Comparison of ENCODE assay signal across 23 cellular contexts in the genomic region with DNA sequence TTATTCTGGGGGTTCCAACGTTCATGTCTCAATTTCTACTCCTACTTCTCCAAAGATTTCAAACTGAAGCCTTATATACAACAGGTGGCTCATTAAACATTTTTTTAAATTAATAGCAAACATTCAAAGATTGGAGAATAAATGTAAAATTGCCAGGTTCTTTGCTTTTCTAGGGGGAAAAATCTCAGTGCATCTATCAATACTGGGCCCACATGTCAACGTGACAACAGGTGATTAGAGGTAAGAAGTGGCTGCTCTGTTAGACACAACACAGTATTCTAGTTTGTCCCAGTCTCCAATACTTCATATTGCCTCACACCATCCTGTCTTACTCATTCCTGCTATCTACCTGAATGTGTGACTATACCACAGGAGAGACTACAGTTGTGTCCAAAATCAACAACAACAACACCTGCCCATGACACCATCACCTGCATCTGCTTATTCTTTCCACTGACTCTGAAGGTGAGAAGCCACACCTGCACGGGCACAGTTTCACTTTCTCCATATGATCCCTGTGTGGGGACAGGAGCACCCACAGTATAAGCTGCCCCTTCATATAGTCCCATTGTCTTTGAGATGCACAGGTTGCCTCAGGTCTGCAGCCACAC.
DNase-seq lines count a peak whose midpoint lies in the region; ATAC-seq, FAIRE-seq and TF ChIP-seq lines count a peak whose summit lies in the region.
"Had no signal": no experiment of that assay in that cellular context is flagged by ENCODE, and none has a peak within 500 bp of the region (broad histone marks: within the 10 kb centered on the region; RNA-seq: fewer than 3 reads in every experiment).

No MANE protein-coding gene starts in this region.

- H2BK120ac ChIP-seq in neuronal stem cell (ENCODE audit: low read depth, low read length) = no peak overlapping the region

- no peak for DNase-seq in GM12891 (ENCODE audit: insufficient read length, low spot score)
- DNase-seq in PC-3 = no peak
- DNase-seq in neuronal stem cell (ENCODE audit: low spot score) = no peak
- no peak for DNase-seq in SKM-1 treated with dmso at 0.1 percent for 144 hours (lab: John Stamatoyannopoulos, UW; ENCODE audit: unreplicated experiment)
- DNase-seq in CD4-positive, alpha-beta memory T cell = no peak
- DNase-seq: activated CD4-positive, alpha-beta memory T cell treated with anti-CD3 and anti-CD28 coated beads, Interleukin-2, amount 10 ng/mL, durations not matched to agents 7 days and 5 days; activated CD4-positive, alpha-beta T cell treated with anti-CD3 and anti-CD28 coated beads for 1 hour; aorta; DMS79; left ventricle myocardium superior; naive thymus-derived CD8-positive, alpha-beta T cell; NCI-H1105; NCI-H2081 treated with DMSO at 0.1 percent for 48 hours; NCI-H226; T-helper 17 cell had no signal

- peaks cover 2% of the 10 kb centered on the region in 2 donors for H3K27me3 Mint-ChIP-seq in CD4-positive, alpha-beta memory T cell
- H3K27me3 Mint-ChIP-seq: activated naive CD8-positive, alpha-beta T cell had no signal

- H3K9me2 ChIP-seq in PC-3 (replicated peaks; ENCODE audit: low read length) = no peaks in the 10 kb centered on the region

- H3K4me1 Mint-ChIP-seq in CD4-positive, alpha-beta memory T cell = peaks cover 0 to 2% (median 0%) of the 10 kb centered on the region in 4 donors
- H3K4me1 Mint-ChIP-seq: naive thymus-derived CD8-positive, alpha-beta T cell had no signal

- intact Hi-C loops in PC-3 (cut with micrococcal nuclease) = loop anchor here (1.0 to 10.0 kb wide), 6 partner anchors 59 to 427 kb away; partner anchors contain the start of gene LHFPL2
- intact Hi-C loops in CD4-positive, alpha-beta memory T cell (cut with micrococcal nuclease) = no loop called here

- H3K4me3 ChIP-seq in PC-3 (ENCODE audit: low read length) (no peak overlapping the region), neuronal stem cell (ENCODE audit: low read length in 2 of 2) (no peak overlapping the region)
- no peak overlapping the region for H3K4me3 ChIP-seq in CD4-positive, alpha-beta memory T cell (ENCODE audit: low read length in 2 of 2)
- H3K4me3 ChIP-seq: SK-N-MC, skin epidermis had no signal

- WGBS in neuronal stem cell (ENCODE audit: extremely low coverage in 2 of 2, insufficient read length in 2 of 2, insufficient replicate concordance in 1 of 2), 2 donors = no CpG with 5 or more reads among the region's 3 CpGs

- no peak overlapping the region for H3K18ac ChIP-seq in neuronal stem cell (ENCODE audit: low read length)

- peak overlapping the region; percentile 8 for H2AK5ac ChIP-seq in neuronal stem cell (ENCODE audit: low read depth, low read length)

- no peaks in the 10 kb centered on the region for H3K79me2 ChIP-seq in PC-3 (ENCODE audit: low read length)

- FAIRE-seq in GM12891 (lab: Jason Lieb, UNC) = peak; percentile 71

- H3K14ac ChIP-seq in neuronal stem cell (ENCODE audit: low read length) = no peak overlapping the region

- POLR2A ChIA-PET in PC-3 (lab: Charles Lee; ENCODE audit: unreplicated experiment) = no interaction called here
- POLR2A ChIA-PET in CD4-positive, alpha-beta memory T cell (lab: Charles Lee; ENCODE audit: partially characterized antibody) = no interaction called here

- no peak overlapping the region for H3K9ac ChIP-seq in PC-3 (ENCODE audit: low read length)
- H3K9ac ChIP-seq in neuronal stem cell (ENCODE audit: low read depth, low read length, poor library complexity) = no peak overlapping the region

- peak overlapping the region; percentile 17 for H3K23ac ChIP-seq in neuronal stem cell (ENCODE audit: low read depth, low read length, poor library complexity)

- peaks cover 2% of the 10 kb centered on the region for H3K79me1 ChIP-seq in neuronal stem cell (ENCODE audit: low read depth, low read length)

- peaks cover 0 to 2% (median 0%) of the 10 kb centered on the region in 8 donors for H3K9me3 Mint-ChIP-seq in CD4-positive, alpha-beta memory T cell
- H3K9me3 Mint-ChIP-seq: activated CD4-positive, alpha-beta memory T cell treated with anti-CD3 and anti-CD28 coated beads, Interleukin-2, amount 10 ng/mL, durations not matched to agents 7 days and 5 days; IgD-negative memory B cell; naive thymus-derived CD8-positive, alpha-beta T cell had no signal

- CTCF ChIA-PET in PC-3 (lab: Charles Lee) = no interaction called here
- CTCF ChIA-PET in CD4-positive, alpha-beta memory T cell (lab: Charles Lee; ENCODE audit: partially characterized antibody) = no interaction called here

- peak overlapping the region; percentile 4 for H4K8ac ChIP-seq in neuronal stem cell (ENCODE audit: low read depth, low read length)

- peak; percentile 23; the same call in 1 of the 2 replicates for ATAC-seq in PC-3
- no peak for ATAC-seq in GM21381 (IDR thresholded peaks at IDR 0.05; ENCODE audit: unreplicated experiment)
- ATAC-seq in HG03565 (IDR thresholded peaks at IDR 0.05; ENCODE audit: unreplicated experiment) = no peak
- ATAC-seq: naive thymus-derived CD8-positive, alpha-beta T cell had no signal

- H2AFZ ChIP-seq in PC-3 (ENCODE audit: low read length) (no peak overlapping the region), neuronal stem cell (ENCODE audit: low read length) (no peak overlapping the region)

- H3K27ac Mint-ChIP-seq in CD4-positive, alpha-beta memory T cell = no peak overlapping the region
- H3K27ac Mint-ChIP-seq: activated CD4-positive, alpha-beta memory T cell treated with anti-CD3 and anti-CD28 coated beads, Interleukin-2, amount 10 ng/mL, durations not matched to agents 7 days and 5 days; activated naive CD8-positive, alpha-beta T cell; IgD-negative memory B cell; naive thymus-derived CD8-positive, alpha-beta T cell; T-helper 17 cell had no signal

- H3K9me3 ChIP-seq in PC-3 (ENCODE audit: low read length) = no peaks in the 10 kb centered on the region
- H3K9me3 ChIP-seq in neuronal stem cell (replicated peaks in 1 of 2; ENCODE audit: control insufficient read depth in 2 of 2, insufficient read depth in 1 of 2, low read depth in 1 of 2, low read length in 2 of 2) = no peaks in the 10 kb centered on the region
- H3K9me3 ChIP-seq in CD4-positive, alpha-beta memory T cell (ENCODE audit: control insufficient read depth in 1 of 2, low read length in 2 of 2) = no peaks in the 10 kb centered on the region

- H4K20me1 ChIP-seq in PC-3 (ENCODE audit: low read length) = no peaks in the 10 kb centered on the region

- H3K4me3 Mint-ChIP-seq in CD4-positive, alpha-beta memory T cell = no peak overlapping the region
- H3K4me3 Mint-ChIP-seq: activated CD4-positive, alpha-beta memory T cell treated with anti-CD3 and anti-CD28 coated beads, Interleukin-2, amount 10 ng/mL, durations not matched to agents 7 days and 5 days; activated naive CD8-positive, alpha-beta T cell; IgD-negative memory B cell; naive thymus-derived CD8-positive, alpha-beta T cell; T-helper 17 cell had no signal

- H3K4me2 ChIP-seq in PC-3 (ENCODE audit: low read length) (no peak overlapping the region), neuronal stem cell (ENCODE audit: insufficient read depth, low read length, poor library complexity, severe bottlenecking) (no peak overlapping the region)

- no peaks in the 10 kb centered on the region for H3K27me3 ChIP-seq in PC-3 (ENCODE audit: low read length)
- H3K27me3 ChIP-seq in neuronal stem cell (ENCODE audit: control insufficient read depth in 3 of 3, insufficient read depth in 3 of 3, low read depth in 1 of 3, low read length in 3 of 3) = peaks cover 0 to 2% (median 0%) of the 10 kb centered on the region in 3 experiments
- H3K27me3 ChIP-seq in CD4-positive, alpha-beta memory T cell (ENCODE audit: insufficient read depth, low read length) = no peaks in the 10 kb centered on the region

- TF ChIP-seq POLR2A in GM12891 (IDR thresholded peaks at IDR 0.05; ENCODE audit: low read depth, low read length) = no peak

- no peaks in the 10 kb centered on the region for H3K36me3 Mint-ChIP-seq in CD4-positive, alpha-beta memory T cell
- H3K36me3 Mint-ChIP-seq: activated naive CD8-positive, alpha-beta T cell; IgD-negative memory B cell; naive thymus-derived CD8-positive, alpha-beta T cell had no signal

- peaks cover 7% of the 10 kb centered on the region for H3K4me1 ChIP-seq in PC-3 (ENCODE audit: insufficient read depth, low read length)
- H3K4me1 ChIP-seq in neuronal stem cell (ENCODE audit: control insufficient read depth in 2 of 2, insufficient read depth in 1 of 2, low read depth in 1 of 2, low read length in 2 of 2) = peaks cover 20 to 21% of the 10 kb centered on the region in 2 donors
- H3K4me1 ChIP-seq in CD4-positive, alpha-beta memory T cell (ENCODE audit: insufficient read depth, low read length) = no peaks in the 10 kb centered on the region

- no peak overlapping the region for H4K91ac ChIP-seq in neuronal stem cell (ENCODE audit: low read depth, low read length, poor library complexity)

- H3F3A ChIP-seq in PC-3 (ENCODE audit: low read length, unreplicated experiment) = no peaks in the 10 kb centered on the region

- peak overlapping the region; percentile 40 for H3K27ac ChIP-seq in PC-3 (ENCODE audit: low read length)
- H3K27ac ChIP-seq in cingulate gyrus (ENCODE audit: low read depth, low read length) = peak overlapping the region; percentile 0
- no peak overlapping the region for H3K27ac ChIP-seq in neuronal stem cell (replicated peaks; ENCODE audit: low read length)
- no peak overlapping the region for H3K27ac ChIP-seq in CD4-positive, alpha-beta memory T cell (ENCODE audit: low read depth, low read length)
- H3K27ac ChIP-seq: RWPE1, SK-N-MC had no signal

- no TSS peak for BruUV-seq in PC-3 (replicated peaks; lab: Mats Ljungman, UMichigan)

- no peak overlapping the region for H2BK5ac ChIP-seq in neuronal stem cell (ENCODE audit: low read length)

- no peak overlapping the region for H2BK15ac ChIP-seq in neuronal stem cell (ENCODE audit: low read length)

- no peak overlapping the region for H3K4ac ChIP-seq in neuronal stem cell (ENCODE audit: low read length)

- no peak for TF ChIP-seq CTCF in PC-3 (conservative IDR thresholded peaks at IDR 0.05; ENCODE audit: low read depth, low read length)

- no peak overlapping the region for H2BK12ac ChIP-seq in neuronal stem cell (ENCODE audit: low read length)

- H3K36me3 ChIP-seq in PC-3 (ENCODE audit: low read depth, low read length) = no peaks in the 10 kb centered on the region
- H3K36me3 ChIP-seq in neuronal stem cell (replicated peaks in 1 of 2; ENCODE audit: control insufficient read depth in 2 of 2, insufficient read depth in 2 of 2, low read length in 2 of 2) = no peaks in the 10 kb centered on the region
- no peaks in the 10 kb centered on the region for H3K36me3 ChIP-seq in CD4-positive, alpha-beta memory T cell (ENCODE audit: insufficient read depth, low read length)

TF ChIP-seq in GM12891, 5 proteins besides CTCF, POLR2A, EP300 and RAD21:
- TF ChIP-seq POU2F2 (IDR thresholded peaks at IDR 0.05; ENCODE audit: low read depth, low read length) = no peak
- TF ChIP-seq POLR2AphosphoS5 (IDR thresholded peaks at IDR 0.05; ENCODE audit: low read depth, low read length) = no peak
- TF ChIP-seq SPI1 (IDR thresholded peaks at IDR 0.05; ENCODE audit: low read depth, low read length) = no peak
- no peak for TF ChIP-seq PAX5 (IDR thresholded peaks at IDR 0.05; ENCODE audit: insufficient read depth, low read length, severe bottlenecking)
- no peak for TF ChIP-seq TAF1 (IDR thresholded peaks at IDR 0.05; ENCODE audit: low read depth, low read length)
TF ChIP-seq in GM12891: peak in this region for 0.

Comparison
In these comparisons a context has a peak if more than half of its experiments do, and no peak if none do; other contexts are left out.
1. H3K27ac ChIP-seq: peak in PC-3 (single experiment) and cingulate gyrus (single experiment); none in neuronal stem cell (single experiment) and CD4-positive, alpha-beta memory T cell (single experiment).